Comparison of ENCODE assay signal across 8 cellular contexts in genomic region chr3:45760878-45761711, GRCh38. TPM values are rescaled to one million over a fixed set of nuclear protein-coding genes. Genes with fewer than 3 reads are reported as not detected.
DNase-seq lines count a peak whose midpoint lies in the region; ATAC-seq, FAIRE-seq and TF ChIP-seq lines count a peak whose summit lies in the region.

No MANE protein-coding gene starts in this region.

- POLR2A ChIA-PET in PC-9 (lab: Charles Lee; ENCODE audit: unreplicated experiment): no interaction called here

- CTCF ChIA-PET in PC-9 (lab: Charles Lee): interaction anchor here (0.6 to 2.0 kb wide), 8 partner anchors 71 to 1086 kb away, joined by 3 to 7 read pairs (median 5); no protein-coding TSS in a partner anchor

- TF ChIP-seq POLR2A in adrenal gland (IDR thresholded peaks at IDR 0.05): no peak
- no peak for TF ChIP-seq POLR2A in sigmoid colon (IDR thresholded peaks at IDR 0.05)

- H3K36me3 ChIP-seq in PC-9 (ENCODE audit: low read depth) (no peaks in the 10 kb centered on the region), adrenal gland (replicated peaks in 1 of 2) (no peaks in the 10 kb centered on the region), right atrium auricular region (no peaks in the 10 kb centered on the region), sigmoid colon (no peaks in the 10 kb centered on the region)

- H3K4me1 ChIP-seq in PC-9 (replicated peaks; ENCODE audit: insufficient read depth): no peaks in the 10 kb centered on the region
- H3K4me1 ChIP-seq in adrenal gland (replicated peaks in 1 of 2): no peaks in the 10 kb centered on the region
- no peaks in the 10 kb centered on the region for H3K4me1 ChIP-seq in right atrium auricular region
- H3K4me1 ChIP-seq in sigmoid colon: peaks cover 0 to 5% (median 0%) of the 10 kb centered on the region in 4 donors

- H3K9me3 ChIP-seq in PC-9 (ENCODE audit: insufficient read depth, low read depth): no peaks in the 10 kb centered on the region
- H3K9me3 ChIP-seq in adrenal gland (replicated peaks in 1 of 3): no peaks in the 10 kb centered on the region
- H3K9me3 ChIP-seq in right atrium auricular region: no peaks in the 10 kb centered on the region
- H3K9me3 ChIP-seq in sigmoid colon: no peaks in the 10 kb centered on the region

- H3K27ac ChIP-seq in PC-9 (no peak overlapping the region), adrenal gland (no peak overlapping the region), right atrium auricular region (no peak overlapping the region), sigmoid colon (no peak overlapping the region)

- TF ChIP-seq EP300 in sigmoid colon (IDR thresholded peaks at IDR 0.05): no peak

- H3K9me2 ChIP-seq in PC-9 (ENCODE audit: insufficient read depth): no peaks in the 10 kb centered on the region

- H2AFZ ChIP-seq in PC-9: 0 out of 2 replicates have a peak overlapping the region, but pooled peaks have one; percentile 25

- H3K4me2 ChIP-seq in PC-9: peak overlapping the region; percentile 17

- DNase-seq in DMS153 (lab: John Stamatoyannopoulos, UW) (peak; percentile 3), HTR-8/SVneo (ENCODE audit: insufficient read length, low spot score) (peak; percentile 83), PC-9 (peak; percentile 43 to 48), adrenal gland (peak; percentile 50 to 73 (median 65)), right atrium auricular region (ENCODE audit: low spot score) (peak; percentile 59), sigmoid colon (peak; percentile 82)

- no peaks in the 10 kb centered on the region for H3K27me3 ChIP-seq in PC-9 (ENCODE audit: insufficient read depth, low read depth)
- H3K27me3 ChIP-seq in adrenal gland: no peaks in the 10 kb centered on the region
- H3K27me3 ChIP-seq in right atrium auricular region: no peaks in the 10 kb centered on the region
- no peaks in the 10 kb centered on the region for H3K27me3 ChIP-seq in sigmoid colon

- BruUV-seq in PC-9 (replicated peaks; lab: Mats Ljungman, UMichigan): no TSS peak

- H3K4me3 ChIP-seq in PC-9 (no peak overlapping the region), adrenal gland (no peak overlapping the region), right atrium auricular region (no peak overlapping the region), sigmoid colon (no peak overlapping the region)

- ATAC-seq in HG03354 (IDR thresholded peaks at IDR 0.05; ENCODE audit: poor library complexity, severe bottlenecking, unreplicated experiment) (no peak), GM18502 (IDR thresholded peaks at IDR 0.05; ENCODE audit: poor library complexity, unreplicated experiment) (no peak)

- H3F3A ChIP-seq in PC-9 (ENCODE audit: insufficient read depth, low read depth): no peaks in the 10 kb centered on the region

- intact Hi-C loops in PC-9 (cut with micrococcal nuclease; ENCODE audit: unreplicated experiment): loop anchor here (1.0 to 5.0 kb wide), 6 partner anchors 56 to 611 kb away; no protein-coding TSS in a partner anchor
- intact Hi-C loops in adrenal gland (cut with DNase I): loop anchor here (5.0 to 10.0 kb wide), 4 partner anchors 166 to 324 kb away; no protein-coding TSS in a partner anchor
- intact Hi-C loops in sigmoid colon (cut with DNase I): loop anchor here (1.0 to 10.0 kb wide), 4 partner anchors 81 to 684 kb away; partner anchors contain the start of gene LZTFL1

- peak; percentile 31 for FAIRE-seq in HTR-8/SVneo (lab: Jason Lieb, UNC)

- H3K79me2 ChIP-seq in PC-9 (ENCODE audit: low read depth): no peaks in the 10 kb centered on the region

- WGBS in adrenal gland, 4 donors: 35 to 41% (median 38%) methylated on average over 11 to 14 of the region's 14 CpGs
- WGBS in sigmoid colon, 2 donors: 39 to 42% methylated on average over 14 of the region's 14 CpGs

- TF ChIP-seq CTCF in PC-9 (conservative IDR thresholded peaks at IDR 0.05) (peak; percentile 81), adrenal gland (IDR thresholded peaks at IDR 0.05) (peak; percentile 55 to 81 (median 66)), right atrium auricular region (IDR thresholded peaks at IDR 0.05) (peak; percentile 51 to 84), sigmoid colon (IDR thresholded peaks at IDR 0.05) (peak; percentile 19 to 76 (median 66))

- no peaks in the 10 kb centered on the region for H4K20me1 ChIP-seq in PC-9 (ENCODE audit: insufficient read depth)

RNA-seq across cellular contexts. Expression of gene SLC6A20, which starts 35.2 kb away (rescaled TPM):
- not detected in 2 replicates for total RNA-seq in PC-9 (2021)
- total RNA-seq in adrenal gland: under 1 TPM in 3 of 8 donors, not detected in 5; 0.08 to 0.52 (median 0.13) TPM
- polyA plus RNA-seq in adrenal gland: under 1 TPM in 2 of 3 donors, not detected in 1; 0.07 to 0.30 TPM
- total RNA-seq in right atrium auricular region: not detected
- total RNA-seq in sigmoid colon: under 1 TPM in 1 of 4 donors, not detected in 3; 0.16 TPM
- 1 to 10 TPM in 1 of 3 donors, under 1 TPM in 1, not detected in 1; 0.60 to 1.4 TPM for polyA plus RNA-seq in sigmoid colon

Comparison
In these comparisons a context has a peak if more than half of its experiments do, and no peak if none do; other contexts are left out.
1. DNase-seq: peak in every context shown above with its lines; median percentile 83 in HTR-8/SVneo; 82 in sigmoid colon; 65 in adrenal gland; 59 in right atrium auricular region; 46 in PC-9; 3 in DMS153.